Comparison of ENCODE assay signal across 9 cellular contexts in genomic region chr7:70775570-70776156, GRCh38.
DNase-seq lines count a peak whose midpoint lies in the region; ATAC-seq, FAIRE-seq and TF ChIP-seq lines count a peak whose summit lies in the region.
"Had no signal": no experiment of that assay in that cellular context is flagged by ENCODE, and none has a peak within 500 bp of the region (broad histone marks: within the 10 kb centered on the region; RNA-seq: fewer than 3 reads in every experiment).

No MANE protein-coding gene starts in this region.

- H3K27me3 ChIP-seq in GM12878 (replicated peaks in 1 of 2; ENCODE audit: control insufficient read depth in 2 of 2, insufficient read depth in 2 of 2, low read length in 1 of 2) (no peaks in the 10 kb centered on the region), neural cell (ENCODE audit: insufficient read depth, low read depth, low read length) (no peaks in the 10 kb centered on the region)

- TF ChIP-seq POLR2A in GM12878 (IDR thresholded peaks at IDR 0.05; ENCODE audit: low read depth, low read length), result no peak

- H3K9ac ChIP-seq in GM12878 (ENCODE audit: control insufficient read depth, insufficient read depth, low read length) (no peak overlapping the region), neural cell (ENCODE audit: low read length) (no peak overlapping the region)

- peaks cover 6% of the 10 kb centered on the region for H3F3A ChIP-seq in neural cell (ENCODE audit: insufficient read depth, low read length, poor library complexity, severe bottlenecking)

- SMC1A ChIA-PET in GM12878 (lab: Charles Lee; ENCODE audit: uncharacterized antibody, unreplicated experiment), result interaction anchor here (1.2 to 12.4 kb wide), 9 partner anchors 14 to 75 kb away, joined by 4 to 177 read pairs (median 6); no protein-coding TSS in a partner anchor

- H2AFZ ChIP-seq in GM12878 (ENCODE audit: control insufficient read depth, low read depth, low read length), result no peak overlapping the region
- no peak overlapping the region for H2AFZ ChIP-seq in neural cell (ENCODE audit: low read depth, low read length)

- BruUV-seq in GM12878 (replicated peaks; lab: Mats Ljungman, UMichigan), result no TSS peak

- FAIRE-seq in GM12878 (lab: Jason Lieb, UNC), result no peak

- POLR2A ChIA-PET in GM12878 (lab: Charles Lee), result interaction anchor here (0.6 to 2.2 kb wide), 6 partner anchors 12 to 968 kb away, joined by 3 to 7 read pairs (median 4); no protein-coding TSS in a partner anchor

- peak; percentile 71 for TF ChIP-seq RAD21 in GM12878 (IDR thresholded peaks at IDR 0.05; ENCODE audit: insufficient read depth, low read depth, low read length)
- peak; percentile 17 for TF ChIP-seq RAD21 in neural cell (conservative IDR thresholded peaks at IDR 0.05)

- H3K4me1 ChIP-seq in GM12878 (ENCODE audit: control insufficient read depth, insufficient read depth, low read length), result peaks cover 14% of the 10 kb centered on the region

- DNase-seq in GM12878 (ENCODE audit: low read depth, low spot score), result peak; percentile 40
- DNase-seq in HuH-7 (ENCODE audit: low spot score), result no peak
- no peak for DNase-seq in stimulated activated CD8-positive, alpha-beta memory T cell treated with anti-CD3 and anti-CD28 coated beads, Interleukin-4, amount 100 ng/mL, for 48 hours
- DNase-seq in stimulated activated CD4-positive, alpha-beta T cell treated with anti-CD3 and anti-CD28 coated beads, Interleukin-4, amount 100 ng/mL, for 1 hour, result no peak
- DNase-seq: aorta, KG1 had no signal

- RAD21 ChIA-PET in GM12878 (lab: Charles Lee; ENCODE audit: unreplicated experiment), result interaction anchor here (1.0 to 7.5 kb wide), 10 partner anchors 11 to 82 kb away, joined by 3 to 125 read pairs (median 4); no protein-coding TSS in a partner anchor

- WGBS in GM12878 (ENCODE audit: insufficient coverage, insufficient replicate concordance, low lambda C conversion rate, missing lambda C conversion rate), result 34% methylated on average over 4 of the region's 4 CpGs

- H3K9me2 ChIP-seq in neural cell (ENCODE audit: insufficient read depth, low read length), result no peaks in the 10 kb centered on the region

- H3K4me2 ChIP-seq in GM12878 (ENCODE audit: control insufficient read depth, insufficient read depth), result no peak overlapping the region
- no peak overlapping the region for H3K4me2 ChIP-seq in neural cell (ENCODE audit: low read length)

- no peaks in the 10 kb centered on the region for H3K9me3 ChIP-seq in GM12878 (replicated peaks; ENCODE audit: control insufficient read depth, insufficient read depth, low read length)
- no peaks in the 10 kb centered on the region for H3K9me3 ChIP-seq in neural cell (ENCODE audit: low read length)

- H3K4me3 ChIP-seq in GM12875 (ENCODE audit: low read depth, low read length) (no peak overlapping the region), GM12878 (no peak overlapping the region), neural cell (ENCODE audit: low read length) (no peak overlapping the region)

- H4K20me1 ChIP-seq in GM12878 (ENCODE audit: control insufficient read depth, insufficient read depth), result no peaks in the 10 kb centered on the region
- H4K20me1 ChIP-seq in neural cell (ENCODE audit: insufficient read depth), result peaks cover 71% of the 10 kb centered on the region

- H3K27ac ChIP-seq in GM12878 (ENCODE audit: control insufficient read depth, insufficient read depth), result peak overlapping the region; percentile 21
- H3K27ac ChIP-seq in neural cell (ENCODE audit: low read length), result no peak overlapping the region

- peaks cover 17 to 29% of the 10 kb centered on the region in 2 experiments for H3K36me3 ChIP-seq in GM12878 (ENCODE audit: control insufficient read depth in 2 of 2, insufficient read depth in 2 of 2, low read length in 1 of 2)
- H3K36me3 ChIP-seq in neural cell (ENCODE audit: insufficient read depth, low read length), result peaks cover 43% of the 10 kb centered on the region

- ATAC-seq in HG03342 (IDR thresholded peaks at IDR 0.05; ENCODE audit: unreplicated experiment), result peak; percentile 62
- peak; percentile 79 for ATAC-seq in GM12878

- peak; percentile 39; the same call in 1 of the 2 replicates for TF ChIP-seq CTCF in GM12875 (IDR thresholded peaks at IDR 0.05; ENCODE audit: borderline replicate concordance, insufficient read depth, low read depth, low read length)
- TF ChIP-seq CTCF in GM12878 (IDR thresholded peaks at IDR 0.05 in 2 of 3, conservative IDR thresholded peaks at IDR 0.05 in 1 of 3; ENCODE audit: control insufficient read depth in 2 of 3, extremely low read depth in 1 of 3, insufficient read depth in 1 of 3, low read depth in 3 of 3, low read length in 3 of 3), result peak; percentile 48 to 66 (median 57); a peak in 5 of 6 replicates
- peak; percentile 30 for TF ChIP-seq CTCF in neural cell (IDR thresholded peaks at IDR 0.05; ENCODE audit: poor library complexity, severe bottlenecking)

- TF ChIP-seq EP300 in GM12878 (IDR thresholded peaks at IDR 0.05; ENCODE audit: borderline replicate concordance in 1 of 2, control insufficient read depth in 1 of 2, low read depth in 2 of 2, low read length in 2 of 2) (no peak), neural cell (conservative IDR thresholded peaks at IDR 0.05; ENCODE audit: poor library complexity, severe bottlenecking) (no peak)

- intact Hi-C loops in GM12878 (cut with micrococcal nuclease; ENCODE audit: unreplicated experiment), result loop anchor here (1.0 to 5.0 kb wide), 3 partner anchors 48 to 78 kb away; no protein-coding TSS in a partner anchor

- no peaks in the 10 kb centered on the region; the same call in 1 of the 2 replicates for H3K79me2 ChIP-seq in GM12878 (ENCODE audit: control insufficient read depth, insufficient read depth, low read length)
- peaks cover 29% of the 10 kb centered on the region for H3K79me2 ChIP-seq in neural cell (replicated peaks; ENCODE audit: insufficient read depth, low read length)

- in situ Hi-C loops in GM12878 (cut with MboI), result no loop called here

- CTCF ChIA-PET in GM12878 (lab: Yijun Ruan, JAX), result interaction anchor here (0.6 to 7.1 kb wide), 17 partner anchors 12 to 606 kb away, joined by 3 to 131 read pairs (median 5); no protein-coding TSS in a partner anchor

TF ChIP-seq in GM12878, 131 proteins besides CTCF, POLR2A, EP300 and RAD21 (continues in another document):
- TF ChIP-seq STAT1 (conservative IDR thresholded peaks at IDR 0.05) (no peak), ELK1 (IDR thresholded peaks at IDR 0.05; ENCODE audit: low read depth, low read length) (no peak), IKZF2 (IDR thresholded peaks at IDR 0.05) (no peak), MAX (IDR thresholded peaks at IDR 0.05; ENCODE audit: low read depth, low read length) (no peak), ATF7 (IDR thresholded peaks at IDR 0.05; ENCODE audit: low read depth) (no peak), E2F4 (IDR thresholded peaks at IDR 0.05; ENCODE audit: low read depth, low read length) (no peak), RB1 (IDR thresholded peaks at IDR 0.05; ENCODE audit: borderline replicate concordance) (no peak)

TF ChIP-seq in neural cell, 6 proteins besides CTCF, POLR2A, EP300 and RAD21:
- TF ChIP-seq MXI1 (conservative IDR thresholded peaks at IDR 0.05; ENCODE audit: poor library complexity, severe bottlenecking) (no peak), REST (IDR thresholded peaks at IDR 0.05; ENCODE audit: borderline replicate concordance) (no peak), SMC3 (conservative IDR thresholded peaks at IDR 0.05; ENCODE audit: poor library complexity) (no peak), TAF1 (IDR thresholded peaks at IDR 0.05; ENCODE audit: low read depth) (no peak), POLR2AphosphoS5 (IDR thresholded peaks at IDR 0.05) (no peak), EZH2 (IDR thresholded peaks at IDR 0.05; ENCODE audit: borderline replicate concordance, insufficient read depth, low read length, poor library complexity, severe bottlenecking) (no peak)
TF ChIP-seq in neural cell: peak in this region for 0.
